Comparison of ENCODE assay signal across 25 cellular contexts in genomic region chr14:68106456-68106855, GRCh38.
"Had no signal": no experiment of that assay in that cellular context is flagged by ENCODE, and none has a peak within 500 bp of the region (broad histone marks: within the 10 kb centered on the region; RNA-seq: fewer than 3 reads in every experiment).

No MANE protein-coding gene starts in this region.

- H3K27ac ChIP-seq: left ventricle myocardium inferior, lower lobe of right lung, pancreas, right lobe of liver, stomach, thoracic aorta had no signal

- FAIRE-seq: frontal cortex had no signal

- ATAC-seq: effector memory CD8-positive, alpha-beta T cell; heart left ventricle; left cardiac atrium; lower lobe of right lung; pancreas; right lobe of liver had no signal

- H3K27ac Mint-ChIP-seq: dendritic cell treated with granulocyte-macrophage colony-stimulating factor and Interleukin-4, amounts not matched to agents 40 ng/mL and 50 ng/mL, for 4 days; effector memory CD8-positive, alpha-beta T cell; memory B cell; naive B cell; progenitor cell of endocrine pancreas had no signal

- H3K36me3 ChIP-seq: heart left ventricle, lower lobe of right lung, pancreas, right lobe of liver, stomach, thoracic aorta had no signal

- DNase-seq: cerebellar nuclear complex; effector memory CD8-positive, alpha-beta T cell; heart left ventricle; hypothalamus; islet precursor cell; left cardiac atrium; left ventricle myocardium inferior; lower lobe of right lung; midbrain; naive B cell; occipital lobe; pancreas; retina; right lobe of liver; stimulated activated CD4-positive, alpha-beta T cell treated with anti-CD3 and anti-CD28 coated beads, Interleukin-2, amount 100 ng/mL, for 24 hours; stimulated activated naive CD4-positive, alpha-beta T cell; stomach; substantia nigra; trophoblast cell had no signal

- H3K27me3 Mint-ChIP-seq: dendritic cell treated with granulocyte-macrophage colony-stimulating factor and Interleukin-4, amounts not matched to agents 40 ng/mL and 50 ng/mL, for 4 days; effector memory CD8-positive, alpha-beta T cell; memory B cell; naive B cell; progenitor cell of endocrine pancreas had no signal

- H3K4me3 Mint-ChIP-seq: dendritic cell treated with granulocyte-macrophage colony-stimulating factor and Interleukin-4, amounts not matched to agents 40 ng/mL and 50 ng/mL, for 4 days; effector memory CD8-positive, alpha-beta T cell; memory B cell; naive B cell; nephron had no signal

- H3K27me3 ChIP-seq: pancreas, right lobe of liver, stomach had no signal

- H3K9me3 ChIP-seq: pancreas had no signal

- H3K4me1 ChIP-seq: right lobe of liver had no signal

- H3K4me1 Mint-ChIP-seq: memory B cell had no signal

- H3K4me3 ChIP-seq: heart left ventricle, left ventricle myocardium inferior, lower lobe of right lung, pancreas, right lobe of liver, stomach, thoracic aorta had no signal
